Comparison of ENCODE assay signal across 1 cellular context in the genomic region with DNA sequence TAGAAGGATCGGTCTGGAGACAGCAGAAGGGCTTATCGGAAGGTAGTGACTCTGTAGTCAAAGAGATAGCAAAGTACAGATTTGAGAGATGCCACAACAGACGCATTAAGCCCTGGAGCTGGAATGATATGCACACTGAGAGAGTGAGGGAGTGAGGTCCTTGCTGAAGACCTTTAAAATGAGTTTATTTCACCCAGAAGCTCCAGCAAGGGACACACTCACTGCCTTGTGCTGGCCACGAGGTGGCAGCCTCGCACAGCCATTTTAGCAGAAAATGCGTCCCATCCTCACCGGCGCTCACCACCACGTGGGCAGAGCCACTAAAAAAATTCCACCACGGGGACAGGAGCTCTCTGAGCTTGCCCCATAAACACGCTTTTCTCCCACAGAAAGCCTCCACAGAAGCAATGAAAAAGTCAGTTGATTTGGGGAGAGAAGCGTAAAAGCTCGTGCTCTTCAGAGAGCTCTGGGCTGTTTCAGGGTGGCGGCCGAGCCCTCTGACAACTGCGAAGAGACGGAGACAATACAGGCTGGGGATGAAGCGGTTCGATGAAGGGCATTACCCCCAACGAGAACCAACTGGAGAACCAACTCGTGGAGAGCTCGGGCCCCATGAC.
TF ChIP-seq lines count a peak whose summit lies in the region.

No MANE protein-coding gene starts in this region.

TF ChIP-seq in HepG2, 621 proteins besides CTCF, POLR2A, EP300 and RAD21 (continued from another document):
- TF ChIP-seq, protein P1, sequence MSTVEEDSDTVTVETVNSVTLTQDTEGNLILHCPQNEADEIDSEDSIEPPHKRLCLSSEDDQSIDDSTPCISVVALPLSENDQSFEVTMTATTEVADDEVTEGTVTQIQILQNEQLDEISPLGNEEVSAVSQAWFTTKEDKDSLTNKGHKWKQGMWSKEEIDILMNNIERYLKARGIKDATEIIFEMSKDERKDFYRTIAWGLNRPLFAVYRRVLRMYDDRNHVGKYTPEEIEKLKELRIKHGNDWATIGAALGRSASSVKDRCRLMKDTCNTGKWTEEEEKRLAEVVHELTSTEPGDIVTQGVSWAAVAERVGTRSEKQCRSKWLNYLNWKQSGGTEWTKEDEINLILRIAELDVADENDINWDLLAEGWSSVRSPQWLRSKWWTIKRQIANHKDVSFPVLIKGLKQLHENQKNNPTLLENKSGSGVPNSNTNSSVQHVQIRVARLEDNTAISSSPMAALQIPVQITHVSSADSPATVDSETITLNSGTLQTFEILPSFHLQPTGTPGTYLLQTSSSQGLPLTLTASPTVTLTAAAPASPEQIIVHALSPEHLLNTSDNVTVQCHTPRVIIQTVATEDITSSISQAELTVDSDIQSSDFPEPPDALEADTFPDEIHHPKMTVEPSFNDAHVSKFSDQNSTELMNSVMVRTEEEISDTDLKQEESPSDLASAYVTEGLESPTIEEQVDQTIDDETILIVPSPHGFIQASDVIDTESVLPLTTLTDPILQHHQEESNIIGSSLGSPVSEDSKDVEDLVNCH (CRISPR knock-in tag; IDR thresholded peaks at IDR 0.05): no peak
- TF ChIP-seq ASH2L (IDR thresholded peaks at IDR 0.05; ENCODE audit: insufficient read length, low read depth, low read length): no peak
- TF ChIP-seq PLRG1 (conservative IDR thresholded peaks at IDR 0.05): no peak
- TF ChIP-seq CBX2 (IDR thresholded peaks at IDR 0.05; ENCODE audit: low read depth, low read length): no peak
- TF ChIP-seq CBX2 (CRISPR knock-in tag; IDR thresholded peaks at IDR 0.05; ENCODE audit: low read depth): no peak
- TF ChIP-seq ZNF17 (CRISPR knock-in tag; IDR thresholded peaks at IDR 0.05): no peak
- no peak for TF ChIP-seq CEBPB (IDR thresholded peaks at IDR 0.05; ENCODE audit: borderline replicate concordance, low read depth, low read length)
- TF ChIP-seq POLR2AphosphoS2 (IDR thresholded peaks at IDR 0.05; ENCODE audit: low read depth, low read length): no peak
- TF ChIP-seq NCOR1 (IDR thresholded peaks at IDR 0.05; ENCODE audit: borderline replicate concordance, low read length): no peak
- no peak for TF ChIP-seq ZNF564 (CRISPR knock-in tag; IDR thresholded peaks at IDR 0.05)
- TF ChIP-seq ZNF839 (CRISPR knock-in tag; IDR thresholded peaks at IDR 0.05; ENCODE audit: borderline replicate concordance): no peak
- no peak for TF ChIP-seq ZNF260 (CRISPR knock-in tag; IDR thresholded peaks at IDR 0.05; ENCODE audit: borderline replicate concordance, low read depth)
- peak; percentile 19; the same call in 1 of the 2 replicates for TF ChIP-seq NCOA2 (CRISPR knock-in tag; IDR thresholded peaks at IDR 0.05)
- TF ChIP-seq, protein P2, sequence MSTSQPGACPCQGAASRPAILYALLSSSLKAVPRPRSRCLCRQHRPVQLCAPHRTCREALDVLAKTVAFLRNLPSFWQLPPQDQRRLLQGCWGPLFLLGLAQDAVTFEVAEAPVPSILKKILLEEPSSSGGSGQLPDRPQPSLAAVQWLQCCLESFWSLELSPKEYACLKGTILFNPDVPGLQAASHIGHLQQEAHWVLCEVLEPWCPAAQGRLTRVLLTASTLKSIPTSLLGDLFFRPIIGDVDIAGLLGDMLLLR (CRISPR knock-in tag; IDR thresholded peaks at IDR 0.05): no peak
- TF ChIP-seq ZFP90 (CRISPR knock-in tag; IDR thresholded peaks at IDR 0.05; ENCODE audit: borderline replicate concordance): no peak
- TF ChIP-seq ZNF547 (CRISPR knock-in tag; IDR thresholded peaks at IDR 0.05): no peak
- TF ChIP-seq ZNF747 (CRISPR knock-in tag; IDR thresholded peaks at IDR 0.05; ENCODE audit: borderline replicate concordance): no peak
- TF ChIP-seq, protein P3, sequence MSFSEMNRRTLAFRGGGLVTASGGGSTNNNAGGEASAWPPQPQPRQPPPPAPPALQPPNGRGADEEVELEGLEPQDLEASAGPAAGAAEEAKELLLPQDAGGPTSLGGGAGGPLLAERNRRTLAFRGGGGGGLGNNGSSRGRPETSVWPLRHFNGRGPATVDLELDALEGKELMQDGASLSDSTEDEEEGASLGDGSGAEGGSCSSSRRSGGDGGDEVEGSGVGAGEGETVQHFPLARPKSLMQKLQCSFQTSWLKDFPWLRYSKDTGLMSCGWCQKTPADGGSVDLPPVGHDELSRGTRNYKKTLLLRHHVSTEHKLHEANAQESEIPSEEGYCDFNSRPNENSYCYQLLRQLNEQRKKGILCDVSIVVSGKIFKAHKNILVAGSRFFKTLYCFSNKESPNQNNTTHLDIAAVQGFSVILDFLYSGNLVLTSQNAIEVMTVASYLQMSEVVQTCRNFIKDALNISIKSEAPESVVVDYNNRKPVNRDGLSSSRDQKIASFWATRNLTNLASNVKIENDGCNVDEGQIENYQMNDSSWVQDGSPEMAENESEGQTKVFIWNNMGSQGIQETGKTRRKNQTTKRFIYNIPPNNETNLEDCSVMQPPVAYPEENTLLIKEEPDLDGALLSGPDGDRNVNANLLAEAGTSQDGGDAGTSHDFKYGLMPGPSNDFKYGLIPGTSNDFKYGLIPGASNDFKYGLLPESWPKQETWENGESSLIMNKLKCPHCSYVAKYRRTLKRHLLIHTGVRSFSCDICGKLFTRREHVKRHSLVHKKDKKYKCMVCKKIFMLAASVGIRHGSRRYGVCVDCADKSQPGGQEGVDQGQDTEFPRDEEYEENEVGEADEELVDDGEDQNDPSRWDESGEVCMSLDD (CRISPR knock-in tag; IDR thresholded peaks at IDR 0.05; ENCODE audit: borderline replicate concordance): no peak
- no peak for TF ChIP-seq ARNTL (CRISPR knock-in tag; IDR thresholded peaks at IDR 0.05)
- no peak for TF ChIP-seq ZNF781 (CRISPR knock-in tag; IDR thresholded peaks at IDR 0.05; ENCODE audit: borderline replicate concordance, not compliant biosample characterization)
- TF ChIP-seq MED1 (CRISPR knock-in tag; IDR thresholded peaks at IDR 0.05): 0 out of 2 replicates have a peak, but pooled peaks have one; percentile 11
- TF ChIP-seq, protein P4, sequence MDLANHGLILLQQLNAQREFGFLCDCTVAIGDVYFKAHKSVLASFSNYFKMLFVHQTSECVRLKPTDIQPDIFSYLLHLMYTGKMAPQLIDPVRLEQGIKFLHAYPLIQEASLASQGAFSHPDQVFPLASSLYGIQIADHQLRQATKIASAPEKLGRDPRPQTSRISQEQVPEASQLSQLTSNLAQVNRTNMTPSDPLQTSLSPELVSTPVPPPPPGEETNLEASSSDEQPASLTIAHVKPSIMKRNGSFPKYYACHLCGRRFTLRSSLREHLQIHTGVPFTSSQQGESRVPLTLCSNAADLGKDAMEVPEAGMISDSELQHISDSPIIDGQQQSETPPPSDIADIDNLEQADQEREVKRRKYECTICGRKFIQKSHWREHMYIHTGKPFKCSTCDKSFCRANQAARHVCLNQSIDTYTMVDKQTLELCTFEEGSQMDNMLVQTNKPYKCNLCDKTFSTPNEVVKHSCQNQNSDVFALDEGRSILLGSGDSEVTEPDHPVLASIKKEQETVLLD (CRISPR knock-in tag; IDR thresholded peaks at IDR 0.05; ENCODE audit: low read depth): no peak
- TF ChIP-seq, protein P5, sequence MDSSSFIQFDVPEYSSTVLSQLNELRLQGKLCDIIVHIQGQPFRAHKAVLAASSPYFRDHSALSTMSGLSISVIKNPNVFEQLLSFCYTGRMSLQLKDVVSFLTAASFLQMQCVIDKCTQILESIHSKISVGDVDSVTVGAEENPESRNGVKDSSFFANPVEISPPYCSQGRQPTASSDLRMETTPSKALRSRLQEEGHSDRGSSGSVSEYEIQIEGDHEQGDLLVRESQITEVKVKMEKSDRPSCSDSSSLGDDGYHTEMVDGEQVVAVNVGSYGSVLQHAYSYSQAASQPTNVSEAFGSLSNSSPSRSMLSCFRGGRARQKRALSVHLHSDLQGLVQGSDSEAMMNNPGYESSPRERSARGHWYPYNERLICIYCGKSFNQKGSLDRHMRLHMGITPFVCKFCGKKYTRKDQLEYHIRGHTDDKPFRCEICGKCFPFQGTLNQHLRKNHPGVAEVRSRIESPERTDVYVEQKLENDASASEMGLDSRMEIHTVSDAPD (CRISPR knock-in tag; IDR thresholded peaks at IDR 0.05): no peak
- TF ChIP-seq, protein P6, sequence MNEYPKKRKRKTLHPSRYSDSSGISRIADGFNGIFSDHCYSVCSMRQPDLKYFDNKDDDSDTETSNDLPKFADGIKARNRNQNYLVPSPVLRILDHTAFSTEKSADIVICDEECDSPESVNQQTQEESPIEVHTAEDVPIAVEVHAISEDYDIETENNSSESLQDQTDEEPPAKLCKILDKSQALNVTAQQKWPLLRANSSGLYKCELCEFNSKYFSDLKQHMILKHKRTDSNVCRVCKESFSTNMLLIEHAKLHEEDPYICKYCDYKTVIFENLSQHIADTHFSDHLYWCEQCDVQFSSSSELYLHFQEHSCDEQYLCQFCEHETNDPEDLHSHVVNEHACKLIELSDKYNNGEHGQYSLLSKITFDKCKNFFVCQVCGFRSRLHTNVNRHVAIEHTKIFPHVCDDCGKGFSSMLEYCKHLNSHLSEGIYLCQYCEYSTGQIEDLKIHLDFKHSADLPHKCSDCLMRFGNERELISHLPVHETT (CRISPR knock-in tag; conservative IDR thresholded peaks at IDR 0.05): 0 out of 2 replicates have a peak, but pooled peaks have one; percentile 13
- TF ChIP-seq ZNF225 (CRISPR knock-in tag; IDR thresholded peaks at IDR 0.05): no peak
- TF ChIP-seq, protein P7, sequence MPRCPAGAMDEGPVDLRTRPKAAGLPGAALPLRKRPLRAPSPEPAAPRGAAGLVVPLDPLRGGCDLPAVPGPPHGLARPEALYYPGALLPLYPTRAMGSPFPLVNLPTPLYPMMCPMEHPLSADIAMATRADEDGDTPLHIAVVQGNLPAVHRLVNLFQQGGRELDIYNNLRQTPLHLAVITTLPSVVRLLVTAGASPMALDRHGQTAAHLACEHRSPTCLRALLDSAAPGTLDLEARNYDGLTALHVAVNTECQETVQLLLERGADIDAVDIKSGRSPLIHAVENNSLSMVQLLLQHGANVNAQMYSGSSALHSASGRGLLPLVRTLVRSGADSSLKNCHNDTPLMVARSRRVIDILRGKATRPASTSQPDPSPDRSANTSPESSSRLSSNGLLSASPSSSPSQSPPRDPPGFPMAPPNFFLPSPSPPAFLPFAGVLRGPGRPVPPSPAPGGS (CRISPR knock-in tag; IDR thresholded peaks at IDR 0.05): 0 out of 2 replicates have a peak, but pooled peaks have one; percentile 59
- no peak for TF ChIP-seq ELF1 (CRISPR knock-in tag; IDR thresholded peaks at IDR 0.05)
- no peak for TF ChIP-seq ZNF124 (CRISPR knock-in tag; IDR thresholded peaks at IDR 0.05)
- no peak for TF ChIP-seq TRIM24 (CRISPR knock-in tag; IDR thresholded peaks at IDR 0.05)
- TF ChIP-seq, protein P8, sequence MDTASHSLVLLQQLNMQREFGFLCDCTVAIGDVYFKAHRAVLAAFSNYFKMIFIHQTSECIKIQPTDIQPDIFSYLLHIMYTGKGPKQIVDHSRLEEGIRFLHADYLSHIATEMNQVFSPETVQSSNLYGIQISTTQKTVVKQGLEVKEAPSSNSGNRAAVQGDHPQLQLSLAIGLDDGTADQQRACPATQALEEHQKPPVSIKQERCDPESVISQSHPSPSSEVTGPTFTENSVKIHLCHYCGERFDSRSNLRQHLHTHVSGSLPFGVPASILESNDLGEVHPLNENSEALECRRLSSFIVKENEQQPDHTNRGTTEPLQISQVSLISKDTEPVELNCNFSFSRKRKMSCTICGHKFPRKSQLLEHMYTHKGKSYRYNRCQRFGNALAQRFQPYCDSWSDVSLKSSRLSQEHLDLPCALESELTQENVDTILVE (CRISPR knock-in tag; IDR thresholded peaks at IDR 0.05): no peak
- TF ChIP-seq MTF1 (CRISPR knock-in tag; IDR thresholded peaks at IDR 0.05): no peak
- no peak for TF ChIP-seq ZC3H4 (CRISPR knock-in tag; IDR thresholded peaks at IDR 0.05; ENCODE audit: borderline replicate concordance)
- TF ChIP-seq ZNF350 (CRISPR knock-in tag; IDR thresholded peaks at IDR 0.05; ENCODE audit: borderline replicate concordance, low read depth): 0 out of 2 replicates have a peak, but pooled peaks have one; percentile 24
- TF ChIP-seq ZBTB7A (CRISPR knock-in tag; IDR thresholded peaks at IDR 0.05): no peak
- TF ChIP-seq, protein P9, sequence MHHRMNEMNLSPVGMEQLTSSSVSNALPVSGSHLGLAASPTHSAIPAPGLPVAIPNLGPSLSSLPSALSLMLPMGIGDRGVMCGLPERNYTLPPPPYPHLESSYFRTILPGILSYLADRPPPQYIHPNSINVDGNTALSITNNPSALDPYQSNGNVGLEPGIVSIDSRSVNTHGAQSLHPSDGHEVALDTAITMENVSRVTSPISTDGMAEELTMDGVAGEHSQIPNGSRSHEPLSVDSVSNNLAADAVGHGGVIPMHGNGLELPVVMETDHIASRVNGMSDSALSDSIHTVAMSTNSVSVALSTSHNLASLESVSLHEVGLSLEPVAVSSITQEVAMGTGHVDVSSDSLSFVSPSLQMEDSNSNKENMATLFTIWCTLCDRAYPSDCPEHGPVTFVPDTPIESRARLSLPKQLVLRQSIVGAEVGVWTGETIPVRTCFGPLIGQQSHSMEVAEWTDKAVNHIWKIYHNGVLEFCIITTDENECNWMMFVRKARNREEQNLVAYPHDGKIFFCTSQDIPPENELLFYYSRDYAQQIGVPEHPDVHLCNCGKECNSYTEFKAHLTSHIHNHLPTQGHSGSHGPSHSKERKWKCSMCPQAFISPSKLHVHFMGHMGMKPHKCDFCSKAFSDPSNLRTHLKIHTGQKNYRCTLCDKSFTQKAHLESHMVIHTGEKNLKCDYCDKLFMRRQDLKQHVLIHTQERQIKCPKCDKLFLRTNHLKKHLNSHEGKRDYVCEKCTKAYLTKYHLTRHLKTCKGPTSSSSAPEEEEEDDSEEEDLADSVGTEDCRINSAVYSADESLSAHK (CRISPR knock-in tag; IDR thresholded peaks at IDR 0.05; ENCODE audit: borderline replicate concordance): no peak
- TF ChIP-seq, protein P10, sequence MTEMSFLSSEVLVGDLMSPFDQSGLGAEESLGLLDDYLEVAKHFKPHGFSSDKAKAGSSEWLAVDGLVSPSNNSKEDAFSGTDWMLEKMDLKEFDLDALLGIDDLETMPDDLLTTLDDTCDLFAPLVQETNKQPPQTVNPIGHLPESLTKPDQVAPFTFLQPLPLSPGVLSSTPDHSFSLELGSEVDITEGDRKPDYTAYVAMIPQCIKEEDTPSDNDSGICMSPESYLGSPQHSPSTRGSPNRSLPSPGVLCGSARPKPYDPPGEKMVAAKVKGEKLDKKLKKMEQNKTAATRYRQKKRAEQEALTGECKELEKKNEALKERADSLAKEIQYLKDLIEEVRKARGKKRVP (CRISPR knock-in tag; IDR thresholded peaks at IDR 0.05): no peak
- TF ChIP-seq NR2F2 (IDR thresholded peaks at IDR 0.05; ENCODE audit: borderline replicate concordance, low read depth): no peak
TF ChIP-seq in HepG2: peak in this region for 69.
